In the genomic region with DNA sequence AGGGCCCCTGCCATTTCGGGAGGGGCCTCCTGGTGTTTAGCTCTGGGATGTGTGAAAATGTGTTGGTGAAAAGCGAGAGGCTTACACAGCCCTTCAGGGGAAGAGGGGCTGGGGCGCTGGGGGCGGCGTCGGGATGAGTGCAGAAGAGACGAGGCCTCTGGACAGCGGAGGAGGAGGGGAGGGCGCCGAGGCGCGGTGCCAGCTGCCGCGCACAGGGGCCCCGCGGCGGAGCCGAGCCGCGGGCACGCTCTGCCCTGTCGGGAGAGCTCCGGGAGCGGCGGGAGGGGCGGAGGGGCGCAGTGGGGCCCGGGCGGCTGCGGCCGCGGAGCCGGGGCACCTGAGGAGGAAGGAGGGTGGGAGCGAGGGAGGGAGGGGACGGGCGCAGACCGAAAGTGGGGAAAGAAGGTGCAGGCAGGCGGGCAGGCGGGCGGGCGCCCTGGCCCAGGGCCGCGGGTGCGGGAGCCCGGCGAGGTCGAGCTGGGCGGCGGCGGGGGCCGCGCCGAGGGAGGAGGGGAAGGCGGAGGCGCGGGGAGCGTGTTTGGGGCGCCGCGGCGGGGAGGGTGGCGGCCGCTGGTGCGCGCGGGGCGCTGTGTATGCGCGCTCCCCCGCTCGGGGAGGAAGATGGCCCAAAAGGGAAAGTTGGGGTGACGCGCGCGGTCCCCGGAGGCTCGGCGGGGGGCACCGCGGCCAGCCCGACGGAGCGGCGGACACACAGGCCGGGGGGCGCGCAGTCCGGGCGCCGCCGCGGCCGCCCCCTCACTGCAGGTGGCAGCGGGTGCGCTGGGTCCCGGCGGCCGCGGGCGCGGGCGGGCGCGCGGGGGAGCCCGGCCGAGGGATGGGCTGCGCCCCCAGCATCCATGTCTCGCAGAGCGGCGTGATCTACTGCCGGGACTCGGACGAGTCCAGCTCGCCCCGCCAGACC, we compare ENCODE assay signal across 9 cellular contexts. TPM values are rescaled to one million over a fixed set of nuclear protein-coding genes. Genes with fewer than 3 reads are reported as not detected.
DNase-seq lines count a peak whose midpoint lies in the region; ATAC-seq and TF ChIP-seq lines count a peak whose summit lies in the region.
"Had no signal": no experiment of that assay in that cellular context is flagged by ENCODE, and none has a peak within 500 bp of the region (broad histone marks: within the 10 kb centered on the region; RNA-seq: fewer than 3 reads in every experiment).

A gene with protein sequence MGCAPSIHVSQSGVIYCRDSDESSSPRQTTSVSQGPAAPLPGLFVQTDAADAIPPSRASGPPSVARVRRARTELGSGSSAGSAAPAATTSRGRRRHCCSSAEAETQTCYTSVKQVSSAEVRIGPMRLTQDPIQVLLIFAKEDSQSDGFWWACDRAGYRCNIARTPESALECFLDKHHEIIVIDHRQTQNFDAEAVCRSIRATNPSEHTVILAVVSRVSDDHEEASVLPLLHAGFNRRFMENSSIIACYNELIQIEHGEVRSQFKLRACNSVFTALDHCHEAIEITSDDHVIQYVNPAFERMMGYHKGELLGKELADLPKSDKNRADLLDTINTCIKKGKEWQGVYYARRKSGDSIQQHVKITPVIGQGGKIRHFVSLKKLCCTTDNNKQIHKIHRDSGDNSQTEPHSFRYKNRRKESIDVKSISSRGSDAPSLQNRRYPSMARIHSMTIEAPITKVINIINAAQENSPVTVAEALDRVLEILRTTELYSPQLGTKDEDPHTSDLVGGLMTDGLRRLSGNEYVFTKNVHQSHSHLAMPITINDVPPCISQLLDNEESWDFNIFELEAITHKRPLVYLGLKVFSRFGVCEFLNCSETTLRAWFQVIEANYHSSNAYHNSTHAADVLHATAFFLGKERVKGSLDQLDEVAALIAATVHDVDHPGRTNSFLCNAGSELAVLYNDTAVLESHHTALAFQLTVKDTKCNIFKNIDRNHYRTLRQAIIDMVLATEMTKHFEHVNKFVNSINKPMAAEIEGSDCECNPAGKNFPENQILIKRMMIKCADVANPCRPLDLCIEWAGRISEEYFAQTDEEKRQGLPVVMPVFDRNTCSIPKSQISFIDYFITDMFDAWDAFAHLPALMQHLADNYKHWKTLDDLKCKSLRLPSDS (plus strand): TSS at position 590 of the 922 bp plus-strand sequence. CDS start 246 bp downstream, at position 836.

- peaks cover 11% of the 10 kb centered on the region for H3K4me1 Mint-ChIP-seq in T-helper 2 cell treated with Interferon-gamma antibody and Interleukin-4, amounts not matched to agents 5 μg/mL and 100 μg/mL, for 36 hours (ENCODE audit: low read depth)

- no peak for TF ChIP-seq CTCF in GM12864 (IDR thresholded peaks at IDR 0.05; ENCODE audit: low read depth, low read length, missing control alignments)
- no peak for TF ChIP-seq CTCF in fibroblast of the aortic adventitia (IDR thresholded peaks at IDR 0.05; ENCODE audit: insufficient read depth, low read length)
- TF ChIP-seq CTCF in neutrophil (IDR thresholded peaks at IDR 0.05), result no peak

- H3K27me3 ChIP-seq in neutrophil, result peaks cover 89% of the 10 kb centered on the region

- H3K27me3 Mint-ChIP-seq in T-helper 2 cell treated with Interferon-gamma antibody and Interleukin-4, amounts not matched to agents 5 μg/mL and 100 μg/mL, for 36 hours (ENCODE audit: low read depth), result peaks cover 64% of the 10 kb centered on the region

- H3K4me1 ChIP-seq in neutrophil (ENCODE audit: control insufficient read depth in 1 of 2, insufficient read depth in 1 of 2, low read depth in 1 of 2, low read length in 1 of 2), result peaks cover 8 to 13% of the 10 kb centered on the region in 2 experiments

- H3K9me3 ChIP-seq in neutrophil, result no peaks in the 10 kb centered on the region

- H3K36me3 ChIP-seq in neutrophil, result no peaks in the 10 kb centered on the region

- DNase-seq in GM12864 (ENCODE audit: low read depth), result no peak
- DNase-seq in T-helper 2 cell treated with Interferon-gamma antibody and Interleukin-4, amounts not matched to agents 5 μg/mL and 100 μg/mL, for 36 hours (ENCODE audit: low spot score), result no peak
- DNase-seq in fibroblast of the aortic adventitia (ENCODE audit: low read depth), result no peak
- no peak for DNase-seq in DMS114 treated with DMSO at 0.1 percent for 48 hours (lab: John Stamatoyannopoulos, UW; ENCODE audit: unreplicated experiment)

- H3K4me3 Mint-ChIP-seq in T-helper 2 cell treated with Interferon-gamma antibody and Interleukin-4, amounts not matched to agents 5 μg/mL and 100 μg/mL, for 36 hours, result peak within 1 kb of the TSS; percentile 87

- H3K9me3 Mint-ChIP-seq in T-helper 2 cell treated with Interferon-gamma antibody and Interleukin-4, amounts not matched to agents 5 μg/mL and 100 μg/mL, for 36 hours, result no peaks in the 10 kb centered on the region

- peak within 1 kb of the TSS; percentile 41 for H3K27ac Mint-ChIP-seq in T-helper 2 cell treated with Interferon-gamma antibody and Interleukin-4, amounts not matched to agents 5 μg/mL and 100 μg/mL, for 36 hours

- H3K4me3 ChIP-seq in GM12864 (ENCODE audit: low read depth, low read length) (peak within 1 kb of the TSS; percentile 38; the same call in 1 of the 2 replicates), fibroblast of the aortic adventitia (ENCODE audit: low read depth, low read length) (peak within 1 kb of the TSS; percentile 28), neutrophil (ENCODE audit: low read depth in 1 of 2, low read length in 1 of 2) (peak within 1 kb of the TSS; percentile 41 to 45)

- H3K36me3 Mint-ChIP-seq in T-helper 2 cell treated with Interferon-gamma antibody and Interleukin-4, amounts not matched to agents 5 μg/mL and 100 μg/mL, for 36 hours (ENCODE audit: low read depth), result no peaks in the 10 kb centered on the region

- ATAC-seq in HG03175 (IDR thresholded peaks at IDR 0.05; ENCODE audit: unreplicated experiment), result no peak
- ATAC-seq in HG03039 (IDR thresholded peaks at IDR 0.05; ENCODE audit: unreplicated experiment), result no peak
- no peak for ATAC-seq in HG03442 (IDR thresholded peaks at IDR 0.05; ENCODE audit: unreplicated experiment)

- H3K27ac ChIP-seq in neutrophil, result no peak within 1 kb of the TSS

RNA-seq across cellular contexts. Expression of the gene that starts here (rescaled TPM):
- total RNA-seq in fibroblast of the aortic adventitia (ENCODE audit: low replicate concordance), result not detected in 2 replicates
- total RNA-seq: pulmonary artery endothelial cell had no signal
